Comparison of ENCODE assay signal across 9 cellular contexts in the genomic region with DNA sequence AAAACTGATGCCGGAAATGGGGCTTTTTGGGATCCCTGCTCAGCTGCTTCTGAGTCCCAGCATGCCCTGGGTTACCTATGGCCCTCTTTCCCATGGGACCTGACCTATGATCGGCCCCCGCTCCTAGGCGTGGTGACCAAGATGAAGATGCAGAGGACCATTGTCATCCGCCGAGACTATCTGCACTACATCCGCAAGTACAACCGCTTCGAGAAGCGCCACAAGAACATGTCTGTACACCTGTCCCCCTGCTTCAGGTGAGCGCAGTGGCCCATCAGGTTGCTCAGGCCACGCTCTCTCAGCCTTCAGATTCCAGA. TPM values are rescaled to one million over a fixed set of nuclear protein-coding genes. Genes with fewer than 3 reads are reported as not detected.
A peak's percentile ranks its signal among the peaks of the same experiment; 100 is the strongest.
DNase-seq lines count a peak whose midpoint lies in the region; ATAC-seq and TF ChIP-seq lines count a peak whose summit lies in the region.
"Had no signal": no experiment of that assay in that cellular context is flagged by ENCODE, and none has a peak within 500 bp of the region (broad histone marks: within the 10 kb centered on the region; RNA-seq: fewer than 3 reads in every experiment).

No MANE protein-coding gene starts in this region.

- H3K27ac Mint-ChIP-seq in endodermal cell: peak overlapping the region; percentile 98

- H3K27ac ChIP-seq in DND-41 (ENCODE audit: low read length): no peak overlapping the region
- peak overlapping the region; percentile 90 for H3K27ac ChIP-seq in RWPE2 (ENCODE audit: poor library complexity, severe bottlenecking)
- no peak overlapping the region for H3K27ac ChIP-seq in endodermal cell (ENCODE audit: low read depth, low read length)
- H3K27ac ChIP-seq in psoas muscle: peak overlapping the region; percentile 98

- no peak overlapping the region for H2AFZ ChIP-seq in DND-41 (ENCODE audit: low read depth, low read length)

- H3K9me3 Mint-ChIP-seq in endodermal cell: peaks cover 2% of the 10 kb centered on the region

- intact Hi-C loops in psoas muscle (cut with DNase I): loop anchor here (5.0 to 10.0 kb wide), 2 partner anchors 317 to 380 kb away; partner anchors contain the start of genes AKT1S1 (in 1 of the 2), FUZ (in 1 of the 2), MED25 (in 1 of the 2) and TBC1D17 (in 1 of the 2)

- H3K9ac ChIP-seq in DND-41 (ENCODE audit: low read depth, low read length) (peak overlapping the region; percentile 93), endodermal cell (ENCODE audit: extremely low read depth, low read length, poor library complexity, severe bottlenecking) (peak overlapping the region; percentile 41)

- no peak for DNase-seq in DND-41
- no peak for DNase-seq in RWPE2 (ENCODE audit: low spot score)
- DNase-seq in endodermal cell: no peak
- no peak for DNase-seq in psoas muscle
- no peak for DNase-seq in dedifferentiated amniotic fluid mesenchymal stem cell (ENCODE audit: extremely low spot score)
- no peak for DNase-seq in NCI-H2171 treated with DMSO at 0.1 percent for 48 hours (lab: John Stamatoyannopoulos, UW)
- no peak for DNase-seq in NCI-H146 treated with DMSO at 0.1 percent for 48 hours (lab: John Stamatoyannopoulos, UW; ENCODE audit: unreplicated experiment)
- DNase-seq: NCI-H1436 treated with DMSO at 0.1 percent for 48 hours had no signal

- H3K36me3 ChIP-seq in DND-41 (ENCODE audit: insufficient read depth, low read length): peaks cover 40% of the 10 kb centered on the region
- H3K36me3 ChIP-seq in RWPE2 (ENCODE audit: low read depth): peaks cover 46% of the 10 kb centered on the region
- H3K36me3 ChIP-seq in endodermal cell (ENCODE audit: control insufficient read depth, insufficient read depth, low read length): peaks cover 36% of the 10 kb centered on the region
- peaks cover 19 to 37% of the 10 kb centered on the region in 2 donors for H3K36me3 ChIP-seq in psoas muscle (ENCODE audit: insufficient read depth in 1 of 2, low read depth in 1 of 2)

- peaks cover 36% of the 10 kb centered on the region for H3K79me2 ChIP-seq in DND-41 (ENCODE audit: insufficient read depth, low read length)

- H3K27me3 ChIP-seq in DND-41 (ENCODE audit: insufficient read depth, low read length, poor library complexity): no peaks in the 10 kb centered on the region
- H3K27me3 ChIP-seq in RWPE2 (ENCODE audit: insufficient read depth, poor library complexity, severe bottlenecking): no peaks in the 10 kb centered on the region
- no peaks in the 10 kb centered on the region for H3K27me3 ChIP-seq in endodermal cell (ENCODE audit: control insufficient read depth, insufficient read depth, low read length, poor library complexity, severe bottlenecking)
- no peaks in the 10 kb centered on the region for H3K27me3 ChIP-seq in psoas muscle (ENCODE audit: insufficient read depth in 3 of 3, low read length in 2 of 3)

- ATAC-seq in DND-41 (ENCODE audit: insufficient read depth, low read depth) (no peak), RWPE2 (ENCODE audit: low read depth) (no peak), psoas muscle (no peak), GM21447 (IDR thresholded peaks at IDR 0.05; ENCODE audit: unreplicated experiment) (no peak)

- H3K4me2 ChIP-seq in DND-41 (ENCODE audit: insufficient read depth, low read length): peak overlapping the region; percentile 92

- no peaks in the 10 kb centered on the region for H3K9me3 ChIP-seq in DND-41 (ENCODE audit: insufficient read depth, low read length, severe bottlenecking)
- no peaks in the 10 kb centered on the region for H3K9me3 ChIP-seq in RWPE2 (ENCODE audit: severe bottlenecking)
- no peaks in the 10 kb centered on the region for H3K9me3 ChIP-seq in endodermal cell (ENCODE audit: control insufficient read depth, low read length)
- H3K9me3 ChIP-seq in psoas muscle: no peaks in the 10 kb centered on the region

- TF ChIP-seq CTCF in DND-41 (IDR thresholded peaks at IDR 0.05; ENCODE audit: borderline replicate concordance, extremely low read depth, low read length, poor library complexity, severe bottlenecking): no peak
- no peak for TF ChIP-seq CTCF in RWPE2 (IDR thresholded peaks at IDR 0.05; ENCODE audit: poor library complexity, severe bottlenecking)
- no peak for TF ChIP-seq CTCF in endodermal cell (conservative IDR thresholded peaks at IDR 0.05)
- TF ChIP-seq CTCF in psoas muscle (IDR thresholded peaks at IDR 0.05): no peak

- whole genome bisulfite sequencing in endodermal cell (ENCODE audit: insufficient coverage in 1 of 2, insufficient read length in 1 of 2), 2 experiments: 95 to 99% methylated on average over 12 of the region's 12 CpGs
- WGBS in psoas muscle, 3 donors: 85 to 89% (median 88%) methylated on average over 12 of the region's 12 CpGs

- H3K4me3 ChIP-seq in DND-41 (ENCODE audit: low read depth in 1 of 2, low read length in 2 of 2) (peak overlapping the region in 1 of 2 experiments; percentile 72; a peak in 2 of 4 replicates), RWPE2 (ENCODE audit: severe bottlenecking) (no peak overlapping the region), endodermal cell (ENCODE audit: low read length) (peak overlapping the region; percentile 99), psoas muscle (peak overlapping the region; percentile 99)

- H3K36me3 Mint-ChIP-seq in endodermal cell (ENCODE audit: low read depth): peaks cover 34% of the 10 kb centered on the region

- peaks cover 22% of the 10 kb centered on the region for H3K4me1 Mint-ChIP-seq in endodermal cell

- H3K4me3 Mint-ChIP-seq in endodermal cell: peak overlapping the region; percentile 94

- H3K4me1 ChIP-seq in DND-41 (ENCODE audit: insufficient read depth, low read length) (peaks cover 57% of the 10 kb centered on the region), RWPE2 (ENCODE audit: insufficient read depth, poor library complexity, severe bottlenecking) (no peaks in the 10 kb centered on the region), endodermal cell (ENCODE audit: control insufficient read depth, insufficient read depth, low read length) (peaks cover 12% of the 10 kb centered on the region), psoas muscle (peaks cover 35% of the 10 kb centered on the region)

- no peaks in the 10 kb centered on the region for H3K27me3 Mint-ChIP-seq in endodermal cell (ENCODE audit: insufficient read depth)

- peaks cover 29% of the 10 kb centered on the region for H4K20me1 ChIP-seq in DND-41 (ENCODE audit: insufficient read depth, low read length)

RNA-seq across cellular contexts. Expression of gene RPS11, which starts 1.5 kb away (rescaled TPM):
- 1,000 to 10,000 TPM; 1,814 to 2,035 TPM for total RNA-seq in endodermal cell
- polyA plus RNA-seq in endodermal cell (2013, experiment 1 of 2): 2,952 TPM
- 2,847 TPM for polyA plus RNA-seq in endodermal cell (2013, experiment 2 of 2)
- 1,000 to 10,000 TPM; 1,146 to 1,506 (median 1,232) TPM for total RNA-seq in psoas muscle
- polyA plus RNA-seq in psoas muscle: 1,000 to 10,000 TPM; 2,461 to 3,844 (median 3,134) TPM

RNA-seq across cellular contexts. Expression of gene RPL13A, which starts 10.3 kb away (rescaled TPM):
- total RNA-seq in endodermal cell (1,000 to 10,000 TPM; 2,434 to 3,023 TPM), psoas muscle (1,000 to 10,000 TPM; 1,392 to 2,022 (median 1,763) TPM)
- polyA plus RNA-seq in endodermal cell (2013, experiment 1 of 2): 2,455 TPM
- 2,303 TPM for polyA plus RNA-seq in endodermal cell (2013, experiment 2 of 2)
- polyA plus RNA-seq in psoas muscle: 1,000 to 10,000 TPM; 1,992 to 2,955 (median 2,046) TPM

RNA-seq across cellular contexts. Expression of gene FCGRT, which starts 14.7 kb away (rescaled TPM):
- total RNA-seq in endodermal cell: 10 to 100 TPM; 47.6 to 56.9 TPM
- 28.7 TPM for polyA plus RNA-seq in endodermal cell (2013, experiment 1 of 2)
- polyA plus RNA-seq in endodermal cell (2013, experiment 2 of 2): 27.4 TPM
- total RNA-seq in psoas muscle: 10 to 100 TPM; 42.2 to 79.3 (median 60.3) TPM
- 10 to 100 TPM; 32.0 to 48.2 (median 39.9) TPM for polyA plus RNA-seq in psoas muscle

RNA-seq across cellular contexts. Expression of gene FLT3LG, which starts 23.7 kb away (rescaled TPM):
- total RNA-seq in endodermal cell (1 to 10 TPM in 1 of 2 donors, under 1 TPM in 1; 0.75 to 2.3 TPM), psoas muscle (1 to 10 TPM; 1.9 to 3.2 (median 2.5) TPM)
- 2.0 TPM for polyA plus RNA-seq in endodermal cell (2013, experiment 1 of 2)
- 0.75 TPM for polyA plus RNA-seq in endodermal cell (2013, experiment 2 of 2)
- polyA plus RNA-seq in psoas muscle: 1 to 10 TPM; 1.9 to 4.5 (median 4.1) TPM

RNA-seq across cellular contexts. Expression of gene RCN3, which starts 30.1 kb away (rescaled TPM):
- total RNA-seq in endodermal cell (1 to 10 TPM; 4.9 to 9.0 TPM), psoas muscle (1 to 10 TPM; 6.4 to 8.6 (median 7.4) TPM)
- polyA plus RNA-seq in endodermal cell (2013, experiment 1 of 2): 7.5 TPM
- 6.7 TPM for polyA plus RNA-seq in endodermal cell (2013, experiment 2 of 2)
- polyA plus RNA-seq in psoas muscle: 1 to 10 TPM; 3.9 to 9.6 (median 7.3) TPM

Comparison
In these comparisons a context has a peak if more than half of its experiments do, and no peak if none do; other contexts are left out.
1. H3K27ac ChIP-seq: peak in RWPE2 (single experiment) and psoas muscle (single experiment); none in DND-41 (single experiment) and endodermal cell (single experiment).